Comparison of ENCODE assay signal across 8 cellular contexts in the genomic region with DNA sequence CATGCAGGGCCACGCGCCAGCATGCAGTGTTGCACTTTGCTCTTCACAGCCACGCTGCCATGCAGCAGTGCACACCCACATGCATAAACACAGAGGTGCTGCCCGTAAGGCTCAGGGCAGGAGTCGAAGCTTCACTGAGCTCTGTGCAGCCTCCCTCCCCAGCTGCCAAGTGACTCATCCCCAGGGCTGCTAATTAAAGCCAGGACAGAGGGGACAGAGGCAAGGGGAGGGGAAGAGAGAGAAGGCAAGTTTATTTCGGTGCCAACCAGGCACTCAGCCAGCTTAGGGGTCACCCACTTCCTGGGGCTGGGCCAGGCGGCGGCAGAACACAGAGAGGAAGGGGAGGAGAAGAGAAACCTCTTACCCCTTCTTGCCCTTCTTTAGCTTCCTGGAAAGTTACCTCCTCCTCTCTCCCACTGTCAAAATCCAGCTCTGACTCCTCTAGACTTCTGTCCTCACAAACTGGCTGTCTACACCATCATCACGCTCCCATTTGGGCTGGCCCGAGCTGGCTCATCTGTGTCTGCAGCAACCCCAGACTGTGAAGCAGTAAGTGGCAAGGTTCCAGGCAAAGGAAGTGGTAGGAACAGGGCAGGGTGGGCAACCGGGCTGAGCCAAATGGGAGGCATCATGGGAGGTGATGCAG. TPM values are rescaled to one million over a fixed set of nuclear protein-coding genes. Genes with fewer than 3 reads are reported as not detected.
DNase-seq lines count a peak whose midpoint lies in the region; ATAC-seq and TF ChIP-seq lines count a peak whose summit lies in the region.

No MANE protein-coding gene starts in this region.

- H3K4me1 Mint-ChIP-seq in activated CD4-positive, alpha-beta T cell treated with anti-CD3 and anti-CD28 coated beads for 36 hours: peaks cover 22% of the 10 kb centered on the region
- peaks cover 18% of the 10 kb centered on the region for H3K4me1 Mint-ChIP-seq in activated naive CD4-positive, alpha-beta T cell treated with anti-CD3 and anti-CD28 coated beads for 36 hours (ENCODE audit: low read depth)

- H3K4me3 ChIP-seq in OCI-LY1 (ENCODE audit: low read depth, low read length, poor library complexity, severe bottlenecking) (peak overlapping the region; percentile 29), prostate gland (no peak overlapping the region)

- H3K36me3 Mint-ChIP-seq in activated CD4-positive, alpha-beta T cell treated with anti-CD3 and anti-CD28 coated beads for 36 hours (ENCODE audit: low read depth): no peaks in the 10 kb centered on the region
- no peaks in the 10 kb centered on the region for H3K36me3 Mint-ChIP-seq in activated naive CD4-positive, alpha-beta T cell treated with anti-CD3 and anti-CD28 coated beads for 36 hours (ENCODE audit: low read depth)

- POLR2A ChIA-PET in activated CD4-positive, alpha-beta T cell treated with anti-CD3 and anti-CD28 coated beads for 36 hours (lab: Charles Lee): no interaction called here

- TF ChIP-seq CTCF in OCI-LY1 (IDR thresholded peaks at IDR 0.05; ENCODE audit: low read length): no peak
- no peak for TF ChIP-seq CTCF in prostate gland (IDR thresholded peaks at IDR 0.05)

- peak overlapping the region; percentile 53; the same call in 1 of the 2 replicates for H3K4me2 ChIP-seq in OCI-LY1 (ENCODE audit: low read length)

- no peaks in the 10 kb centered on the region for H4K20me1 ChIP-seq in OCI-LY1 (ENCODE audit: insufficient read depth, low read length)

- no peaks in the 10 kb centered on the region for H3K27me3 ChIP-seq in OCI-LY1 (ENCODE audit: insufficient read depth, low read length)
- no peaks in the 10 kb centered on the region for H3K27me3 ChIP-seq in prostate gland (replicated peaks; ENCODE audit: insufficient read depth)

- 5% methylated on average over 8 of the region's 11 CpGs for WGBS in prostate gland

- no peaks in the 10 kb centered on the region for H3K79me2 ChIP-seq in OCI-LY1 (ENCODE audit: insufficient read depth, low read length)

- H3K9me3 Mint-ChIP-seq in activated CD4-positive, alpha-beta T cell treated with anti-CD3 and anti-CD28 coated beads for 36 hours (ENCODE audit: low read depth): no peaks in the 10 kb centered on the region
- no peaks in the 10 kb centered on the region for H3K9me3 Mint-ChIP-seq in activated naive CD4-positive, alpha-beta T cell treated with anti-CD3 and anti-CD28 coated beads for 36 hours

- TF ChIP-seq POLR2A in prostate gland (IDR thresholded peaks at IDR 0.05): no peak

- peak overlapping the region; percentile 75 for H3K27ac Mint-ChIP-seq in activated CD4-positive, alpha-beta T cell treated with anti-CD3 and anti-CD28 coated beads for 36 hours
- peak overlapping the region; percentile 24 for H3K27ac Mint-ChIP-seq in activated naive CD4-positive, alpha-beta T cell treated with anti-CD3 and anti-CD28 coated beads for 36 hours

- no peaks in the 10 kb centered on the region for H3F3A ChIP-seq in OCI-LY1 (ENCODE audit: insufficient read depth, low read length)

- no peaks in the 10 kb centered on the region for H3K9me2 ChIP-seq in OCI-LY1 (ENCODE audit: low read depth, low read length)

- ATAC-seq in activated CD4-positive, alpha-beta T cell treated with anti-CD3 and anti-CD28 coated beads for 36 hours: peak; percentile 79
- ATAC-seq in Right ventricle myocardium inferior: peak; percentile 89
- no peak for ATAC-seq in HG02642 (IDR thresholded peaks at IDR 0.05; ENCODE audit: poor library complexity, unreplicated experiment)
- ATAC-seq in GM21367 (IDR thresholded peaks at IDR 0.05; ENCODE audit: unreplicated experiment): no peak

- intact Hi-C loops in activated CD4-positive, alpha-beta T cell treated with anti-CD3 and anti-CD28 coated beads for 36 hours (cut with DNase I, micrococcal nuclease): no loop called here
- intact Hi-C loops in activated naive CD4-positive, alpha-beta T cell treated with anti-CD3 and anti-CD28 coated beads for 36 hours (cut with micrococcal nuclease): no loop called here
- intact Hi-C loops in Right ventricle myocardium inferior (cut with DNase I): loop anchor here (10.0 kb wide), 1 partner anchor 147 kb away; a partner anchor contains a TSS
- intact Hi-C loops in prostate gland (cut with DNase I): loop anchor here (10.0 kb wide), 1 partner anchor 147 kb away; a partner anchor contains a TSS

- CTCF ChIA-PET in activated CD4-positive, alpha-beta T cell treated with anti-CD3 and anti-CD28 coated beads for 36 hours (lab: Charles Lee): interaction anchor here (0.7 to 2.0 kb wide), 4 partner anchors 9 to 25 kb away, joined by 3 to 7 read pairs (median 3); no protein-coding TSS in a partner anchor
- CTCF ChIA-PET in activated naive CD4-positive, alpha-beta T cell treated with anti-CD3 and anti-CD28 coated beads for 36 hours (lab: Charles Lee): interaction anchor here (1.0 kb wide), 1 partner anchor 30 kb away, joined by 4 read pairs; no protein-coding TSS in a partner anchor

- H3K27ac ChIP-seq in OCI-LY1 (ENCODE audit: low read depth, low read length, poor library complexity, severe bottlenecking) (peak overlapping the region; percentile 8), prostate gland (peak overlapping the region; percentile 11 to 27)

- peak overlapping the region; percentile 54 for H3K4me3 Mint-ChIP-seq in activated CD4-positive, alpha-beta T cell treated with anti-CD3 and anti-CD28 coated beads for 36 hours
- peak overlapping the region; percentile 55 for H3K4me3 Mint-ChIP-seq in activated naive CD4-positive, alpha-beta T cell treated with anti-CD3 and anti-CD28 coated beads for 36 hours

- no peak overlapping the region for H3K9ac ChIP-seq in OCI-LY1 (ENCODE audit: low read length)

- no peaks in the 10 kb centered on the region for H3K27me3 Mint-ChIP-seq in activated CD4-positive, alpha-beta T cell treated with anti-CD3 and anti-CD28 coated beads for 36 hours
- no peaks in the 10 kb centered on the region for H3K27me3 Mint-ChIP-seq in activated naive CD4-positive, alpha-beta T cell treated with anti-CD3 and anti-CD28 coated beads for 36 hours (ENCODE audit: low read depth)

- H3K36me3 ChIP-seq in OCI-LY1 (ENCODE audit: insufficient read depth, low read length): no peaks in the 10 kb centered on the region
- H3K36me3 ChIP-seq in prostate gland: no peaks in the 10 kb centered on the region

- peaks cover 13% of the 10 kb centered on the region for H3K4me1 ChIP-seq in OCI-LY1 (ENCODE audit: insufficient read depth, low read length, severe bottlenecking)
- peaks cover 4% of the 10 kb centered on the region for H3K4me1 ChIP-seq in prostate gland (replicated peaks)

- H2AFZ ChIP-seq in OCI-LY1 (ENCODE audit: low read length): no peak overlapping the region

- peak; percentile 39 for DNase-seq in activated CD4-positive, alpha-beta T cell treated with anti-CD3 and anti-CD28 coated beads for 36 hours
- DNase-seq in activated CD4-positive, alpha-beta T cell treated with anti-CD3 and anti-CD28 coated beads for 1 hour: no peak
- peak; percentile 46 for DNase-seq in activated naive CD4-positive, alpha-beta T cell treated with anti-CD3 and anti-CD28 coated beads for 36 hours
- DNase-seq in Right ventricle myocardium inferior (ENCODE audit: missing footprints): peak; percentile 65
- DNase-seq in prostate gland (ENCODE audit: low spot score): peak; percentile 17

- H3K9me3 ChIP-seq in OCI-LY1 (ENCODE audit: low read length) (no peaks in the 10 kb centered on the region), prostate gland (no peaks in the 10 kb centered on the region)

RNA-seq across cellular contexts. Expression of a gene that starts 6.2 kb away (rescaled TPM):
- under 1 TPM; 0.21 TPM for total RNA-seq in activated CD4-positive, alpha-beta T cell treated with anti-CD3 and anti-CD28 coated beads for 36 hours
- under 1 TPM; 0.20 to 0.48 TPM for total RNA-seq in activated naive CD4-positive, alpha-beta T cell treated with anti-CD3 and anti-CD28 coated beads for 36 hours
- total RNA-seq in Right ventricle myocardium inferior: 11.6 TPM
- total RNA-seq in prostate gland: 10 to 100 TPM; 19.8 to 38.7 TPM

Comparison
In these comparisons a context has a peak if more than half of its experiments do, and no peak if none do; other contexts are left out.
1. ATAC-seq: peak in activated CD4-positive, alpha-beta T cell treated with anti-CD3 and anti-CD28 coated beads for 36 hours (single experiment) and Right ventricle myocardium inferior (single experiment); none in HG02642 (single experiment) and GM21367 (single experiment).
2. intact Hi-C loops: an anchor here in Right ventricle myocardium inferior (10.0 kb wide) and prostate gland (10.0 kb wide); none called in activated CD4-positive, alpha-beta T cell treated with anti-CD3 and anti-CD28 coated beads for 36 hours and activated naive CD4-positive, alpha-beta T cell treated with anti-CD3 and anti-CD28 coated beads for 36 hours.